ENCODE assay signal across 6 cellular contexts in genomic region chr2:130714795-130715194, GRCh38. TPM values are rescaled to one million over a fixed set of nuclear protein-coding genes. Genes with fewer than 3 reads are reported as not detected.
"Had no signal": no experiment of that assay in that cellular context is flagged by ENCODE, and none has a peak within 500 bp of the region (broad histone marks: within the 10 kb centered on the region; RNA-seq: fewer than 3 reads in every experiment).

No MANE protein-coding gene starts in this region.

RNA-seq across cellular contexts. Expression of gene GPR148, which starts 14.1 kb away (rescaled TPM):
- total RNA-seq: HepG2, HT-29, HT1080, IMR-90, K562 had no signal
- polyA plus RNA-seq: HepG2, IgD-negative memory B cell, IMR-90, K562 had no signal

RNA-seq across cellular contexts. Expression of gene AMER3, which starts 40.5 kb away (rescaled TPM):
- total RNA-seq: HepG2, HT-29, HT1080, IMR-90, K562 had no signal
- polyA plus RNA-seq: HepG2, IgD-negative memory B cell, IMR-90, K562 had no signal
